Comparison of ENCODE assay signal across 15 cellular contexts in the genomic region with DNA sequence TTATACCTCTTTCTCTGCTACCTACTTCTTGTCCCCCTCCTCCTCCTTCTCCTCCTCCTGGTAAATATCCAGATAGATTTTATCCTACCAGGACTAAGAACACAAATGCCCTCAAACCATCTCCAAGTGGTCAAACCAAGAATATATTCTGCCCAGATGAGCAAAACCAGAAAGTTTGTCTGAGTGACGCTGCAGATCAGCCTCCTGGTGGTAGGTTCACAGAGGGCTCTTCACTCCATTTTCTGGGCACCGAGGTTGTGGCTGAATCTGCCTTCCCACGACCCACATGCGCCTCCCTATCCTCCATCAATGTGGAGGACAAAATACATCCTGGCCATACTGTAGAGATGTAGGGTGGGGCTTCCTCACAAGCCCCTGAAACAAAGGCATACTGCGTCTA.
DNase-seq lines count a peak whose midpoint lies in the region; ATAC-seq and TF ChIP-seq lines count a peak whose summit lies in the region.
"Had no signal": no experiment of that assay in that cellular context is flagged by ENCODE, and none has a peak within 500 bp of the region (broad histone marks: within the 10 kb centered on the region; RNA-seq: fewer than 3 reads in every experiment).

No MANE protein-coding gene starts in this region.

- in situ Hi-C loops in astrocyte of the cerebellum (cut with HindIII; ENCODE audit: low sequenced_read_pairs), result no loop called here

- H3K4me1 ChIP-seq in GM23338 (ENCODE audit: insufficient read depth) (peaks cover 11% of the 10 kb centered on the region), mesenchymal stem cell (ENCODE audit: control insufficient read depth, insufficient read depth, low read depth, low read length) (peaks cover 7% of the 10 kb centered on the region)
- H3K4me1 ChIP-seq: Caco-2 had no signal

- no peak overlapping the region for H3K27ac Mint-ChIP-seq in GM23338

- no peak overlapping the region for H2BK120ac ChIP-seq in mesenchymal stem cell (ENCODE audit: low read depth, low read length)

- H3K27me3 ChIP-seq in GM23338 (ENCODE audit: insufficient read depth) (no peaks in the 10 kb centered on the region), mesenchymal stem cell (ENCODE audit: control insufficient read depth in 1 of 2, insufficient read depth in 1 of 2, low read length in 2 of 2) (peaks cover 0 to 63% of the 10 kb centered on the region in 2 experiments)
- H3K27me3 ChIP-seq: MG63 had no signal

- H3K9me3 Mint-ChIP-seq in GM23338, result peaks cover 17% of the 10 kb centered on the region

- H2AK5ac ChIP-seq in mesenchymal stem cell (ENCODE audit: low read length, severe bottlenecking), result peak overlapping the region; percentile 50

- no peak overlapping the region for H3K18ac ChIP-seq in mesenchymal stem cell (ENCODE audit: low read depth in 1 of 2, low read length in 2 of 2)

- peak overlapping the region in 1 of 2 experiments; percentile 15 for H2BK12ac ChIP-seq in mesenchymal stem cell (ENCODE audit: low read length in 2 of 2)

- no peak overlapping the region for H3K14ac ChIP-seq in mesenchymal stem cell (ENCODE audit: low read length in 2 of 2)

- no peaks in the 10 kb centered on the region for H3F3A ChIP-seq in GM23338 (replicated peaks; ENCODE audit: low read depth)

- H2BK15ac ChIP-seq in mesenchymal stem cell (ENCODE audit: low read depth, poor library complexity, severe bottlenecking), result no peak overlapping the region

- H3K27ac ChIP-seq in GM23338 (ENCODE audit: low read depth), result no peak overlapping the region
- no peak overlapping the region for H3K27ac ChIP-seq in mesenchymal stem cell (ENCODE audit: low read length, poor library complexity, severe bottlenecking)
- H3K27ac ChIP-seq: SK-N-MC had no signal

- H3K4me1 Mint-ChIP-seq in GM23338, result peaks cover 21% of the 10 kb centered on the region

- H3K9ac ChIP-seq in mesenchymal stem cell (ENCODE audit: low read length), result no peak overlapping the region

- no peaks in the 10 kb centered on the region for H4K20me1 ChIP-seq in GM23338 (replicated peaks; ENCODE audit: insufficient read depth)

- TF ChIP-seq CTCF in GM23338 (conservative IDR thresholded peaks at IDR 0.05; ENCODE audit: low read depth in 2 of 2) (peak in 1 of 2 experiments; percentile 17; a peak in 2 of 4 replicates), astrocyte of the cerebellum (IDR thresholded peaks at IDR 0.05; ENCODE audit: low read depth, low read length, missing control alignments) (peak; percentile 21)

- no peak overlapping the region for H3K4me3 Mint-ChIP-seq in GM23338

- H3K36me3 Mint-ChIP-seq in GM23338 (ENCODE audit: low read depth), result peaks cover 8% of the 10 kb centered on the region

- no peak for ATAC-seq in GM23338
- no peak for ATAC-seq in GM21528 (IDR thresholded peaks at IDR 0.05; ENCODE audit: low FRiP score, unreplicated experiment)
- ATAC-seq in GM19023 (IDR thresholded peaks at IDR 0.05; ENCODE audit: unreplicated experiment), result no peak
- no peak for ATAC-seq in HG02623 (IDR thresholded peaks at IDR 0.05; ENCODE audit: unreplicated experiment)
- no peak for ATAC-seq in HG03432 (IDR thresholded peaks at IDR 0.05; ENCODE audit: unreplicated experiment)
- ATAC-seq: GM12878 had no signal

- peaks cover 35% of the 10 kb centered on the region for H3K9me3 ChIP-seq in mesenchymal stem cell (ENCODE audit: control insufficient read depth, low read length)

- WGBS in mesenchymal stem cell, result 82% methylated on average over 4 of the region's 5 CpGs

- H3K79me1 ChIP-seq in mesenchymal stem cell (replicated peaks; ENCODE audit: low read length, poor library complexity, severe bottlenecking), result no peaks in the 10 kb centered on the region

- H3K79me2 ChIP-seq in GM23338 (replicated peaks; ENCODE audit: insufficient read depth), result no peaks in the 10 kb centered on the region

- no peak overlapping the region for H2AFZ ChIP-seq in GM23338
- H2AFZ ChIP-seq in mesenchymal stem cell (ENCODE audit: low read depth, low read length), result no peak overlapping the region

- peak; percentile 30 for DNase-seq in GM23338 (ENCODE audit: low spot score)
- no peak for DNase-seq in astrocyte of the cerebellum (ENCODE audit: low read depth)
- no peak for DNase-seq in mesenchymal stem cell
- DNase-seq: Caco-2, MG63, NCI-H1092 treated with DMSO at 0.1 percent for 48 hours, NCI-H187, NCI-H446 treated with DMSO at 0.1 percent for 48 hours, NCI-H82 had no signal

- H3K4me3 ChIP-seq in GM23338 (no peak overlapping the region), astrocyte of the cerebellum (ENCODE audit: low read depth, low read length) (no peak overlapping the region), mesenchymal stem cell (ENCODE audit: insufficient read depth in 1 of 2, low read depth in 1 of 2, low read length in 2 of 2) (no peak overlapping the region)
- H3K4me3 ChIP-seq: GM12878, MG63, SK-N-MC had no signal

- peaks cover 6% of the 10 kb centered on the region for H3K27me3 Mint-ChIP-seq in GM23338 (ENCODE audit: insufficient read depth, low read depth, poor library complexity)

- H3K36me3 ChIP-seq in GM23338 (ENCODE audit: insufficient read depth), result no peaks in the 10 kb centered on the region; the same call in 1 of the 2 replicates
- no peaks in the 10 kb centered on the region for H3K36me3 ChIP-seq in mesenchymal stem cell (ENCODE audit: control insufficient read depth in 1 of 2, insufficient read depth in 2 of 2, low read depth in 1 of 2, low read length in 2 of 2)
- H3K36me3 ChIP-seq: MG63 had no signal

- no peaks in the 10 kb centered on the region for H3K9me2 ChIP-seq in GM23338 (ENCODE audit: insufficient read depth)

- no peak overlapping the region for H3K4ac ChIP-seq in mesenchymal stem cell (ENCODE audit: low read depth in 1 of 2, low read length in 2 of 2)

- no peak overlapping the region for H4K91ac ChIP-seq in mesenchymal stem cell (ENCODE audit: low read length)

- H2BK5ac ChIP-seq in mesenchymal stem cell (ENCODE audit: low read depth, low read length, poor library complexity, severe bottlenecking), result no peak overlapping the region

- no peak overlapping the region for H3K4me2 ChIP-seq in GM23338
- no peak overlapping the region for H3K4me2 ChIP-seq in mesenchymal stem cell (ENCODE audit: low read length, poor library complexity, severe bottlenecking)

- no peak overlapping the region for H4K8ac ChIP-seq in mesenchymal stem cell (ENCODE audit: low read length)

- no peak overlapping the region for H3K23ac ChIP-seq in mesenchymal stem cell (ENCODE audit: low read length in 2 of 2)

TF ChIP-seq in GM23338, 12 proteins besides CTCF, POLR2A, EP300 and RAD21 (continues in another document):
- no peak for TF ChIP-seq EZH2phosphoT487 (IDR thresholded peaks at IDR 0.05; ENCODE audit: unreplicated experiment)
- no peak for TF ChIP-seq JUNB (IDR thresholded peaks at IDR 0.05; ENCODE audit: unreplicated experiment)
- TF ChIP-seq CREB1 (CRISPR knock-in tag; IDR thresholded peaks at IDR 0.05; ENCODE audit: low read depth), result no peak
- TF ChIP-seq ZNF114 (CRISPR knock-in tag; IDR thresholded peaks at IDR 0.05), result no peak
- TF ChIP-seq EZH2 (IDR thresholded peaks at IDR 0.05; ENCODE audit: low read depth, unreplicated experiment), result no peak
- TF ChIP-seq POLR2AphosphoS5 (IDR thresholded peaks at IDR 0.05; ENCODE audit: low read depth), result no peak
- TF ChIP-seq, protein P1, sequence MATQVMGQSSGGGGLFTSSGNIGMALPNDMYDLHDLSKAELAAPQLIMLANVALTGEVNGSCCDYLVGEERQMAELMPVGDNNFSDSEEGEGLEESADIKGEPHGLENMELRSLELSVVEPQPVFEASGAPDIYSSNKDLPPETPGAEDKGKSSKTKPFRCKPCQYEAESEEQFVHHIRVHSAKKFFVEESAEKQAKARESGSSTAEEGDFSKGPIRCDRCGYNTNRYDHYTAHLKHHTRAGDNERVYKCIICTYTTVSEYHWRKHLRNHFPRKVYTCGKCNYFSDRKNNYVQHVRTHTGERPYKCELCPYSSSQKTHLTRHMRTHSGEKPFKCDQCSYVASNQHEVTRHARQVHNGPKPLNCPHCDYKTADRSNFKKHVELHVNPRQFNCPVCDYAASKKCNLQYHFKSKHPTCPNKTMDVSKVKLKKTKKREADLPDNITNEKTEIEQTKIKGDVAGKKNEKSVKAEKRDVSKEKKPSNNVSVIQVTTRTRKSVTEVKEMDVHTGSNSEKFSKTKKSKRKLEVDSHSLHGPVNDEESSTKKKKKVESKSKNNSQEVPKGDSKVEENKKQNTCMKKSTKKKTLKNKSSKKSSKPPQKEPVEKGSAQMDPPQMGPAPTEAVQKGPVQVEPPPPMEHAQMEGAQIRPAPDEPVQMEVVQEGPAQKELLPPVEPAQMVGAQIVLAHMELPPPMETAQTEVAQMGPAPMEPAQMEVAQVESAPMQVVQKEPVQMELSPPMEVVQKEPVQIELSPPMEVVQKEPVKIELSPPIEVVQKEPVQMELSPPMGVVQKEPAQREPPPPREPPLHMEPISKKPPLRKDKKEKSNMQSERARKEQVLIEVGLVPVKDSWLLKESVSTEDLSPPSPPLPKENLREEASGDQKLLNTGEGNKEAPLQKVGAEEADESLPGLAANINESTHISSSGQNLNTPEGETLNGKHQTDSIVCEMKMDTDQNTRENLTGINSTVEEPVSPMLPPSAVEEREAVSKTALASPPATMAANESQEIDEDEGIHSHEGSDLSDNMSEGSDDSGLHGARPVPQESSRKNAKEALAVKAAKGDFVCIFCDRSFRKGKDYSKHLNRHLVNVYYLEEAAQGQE (IDR thresholded peaks at IDR 0.05; ENCODE audit: unreplicated experiment), result no peak
- TF ChIP-seq NANOG (IDR thresholded peaks at IDR 0.05; ENCODE audit: borderline replicate concordance), result no peak
- TF ChIP-seq, protein P2, sequence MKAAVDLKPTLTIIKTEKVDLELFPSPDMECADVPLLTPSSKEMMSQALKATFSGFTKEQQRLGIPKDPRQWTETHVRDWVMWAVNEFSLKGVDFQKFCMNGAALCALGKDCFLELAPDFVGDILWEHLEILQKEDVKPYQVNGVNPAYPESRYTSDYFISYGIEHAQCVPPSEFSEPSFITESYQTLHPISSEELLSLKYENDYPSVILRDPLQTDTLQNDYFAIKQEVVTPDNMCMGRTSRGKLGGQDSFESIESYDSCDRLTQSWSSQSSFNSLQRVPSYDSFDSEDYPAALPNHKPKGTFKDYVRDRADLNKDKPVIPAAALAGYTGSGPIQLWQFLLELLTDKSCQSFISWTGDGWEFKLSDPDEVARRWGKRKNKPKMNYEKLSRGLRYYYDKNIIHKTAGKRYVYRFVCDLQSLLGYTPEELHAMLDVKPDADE (IDR thresholded peaks at IDR 0.05), result no peak
- no peak for TF ChIP-seq ZNF331 (CRISPR knock-in tag; IDR thresholded peaks at IDR 0.05; ENCODE audit: low read depth)
